ENCODE assay signal across 1 cellular context in genomic region chr1:89198500-89199072, GRCh38.
TF ChIP-seq lines count a peak whose summit lies in the region.

Gene GBP4, minus strand, starts transcription at chr1:89198942. Its CDS starts 108 bp downstream, at chr1:89198834.

TF ChIP-seq in GM12878, 131 proteins besides CTCF, POLR2A, EP300 and RAD21 (continued from another document and continues in another):
- TF ChIP-seq ZNF687 (IDR thresholded peaks at IDR 0.05) (no peak), POLR2AphosphoS2 (IDR thresholded peaks at IDR 0.05; ENCODE audit: low read depth, low read length) (no peak), SMC3 (IDR thresholded peaks at IDR 0.05; ENCODE audit: borderline replicate concordance, low read length) (0 out of 2 replicates have a peak, but pooled peaks have one; percentile 0), MAX (IDR thresholded peaks at IDR 0.05; ENCODE audit: low read depth, low read length) (no peak), BMI1 (IDR thresholded peaks at IDR 0.05; ENCODE audit: borderline replicate concordance) (0 out of 2 replicates have a peak, but pooled peaks have one; percentile 10), BCL3 (IDR thresholded peaks at IDR 0.05; ENCODE audit: borderline replicate concordance, insufficient read depth, low read depth, low read length, poor library complexity, severe bottlenecking) (peak; percentile 14), ASH2L (IDR thresholded peaks at IDR 0.05; ENCODE audit: borderline replicate concordance, low read depth) (peak; percentile 54; the same call in 1 of the 2 replicates), CHD4 (IDR thresholded peaks at IDR 0.05) (no peak), SKIL (IDR thresholded peaks at IDR 0.05; ENCODE audit: low read depth, poor library complexity, severe bottlenecking) (peak; percentile 91), SP1 (IDR thresholded peaks at IDR 0.05; ENCODE audit: low read depth, low read length) (no peak), POU2F2 (IDR thresholded peaks at IDR 0.05; ENCODE audit: borderline replicate concordance, low read depth, low read length) (no peak), RBBP5 (conservative IDR thresholded peaks at IDR 0.05) (no peak), GATAD2B (conservative IDR thresholded peaks at IDR 0.05; ENCODE audit: low read depth) (peak; percentile 77), TCF7 (IDR thresholded peaks at IDR 0.05; ENCODE audit: borderline replicate concordance) (no peak), EGR1 (IDR thresholded peaks at IDR 0.05; ENCODE audit: borderline replicate concordance in 1 of 2, low read depth in 2 of 2, low read length in 2 of 2) (no peak), CREM (IDR thresholded peaks at IDR 0.05; ENCODE audit: low read depth) (peak; percentile 40; the same call in 1 of the 2 replicates), SIN3A (IDR thresholded peaks at IDR 0.05; ENCODE audit: low read depth, low read length) (no peak), TCF12 (IDR thresholded peaks at IDR 0.05; ENCODE audit: low read depth, low read length) (peak; percentile 25; the same call in 1 of the 2 replicates), ZNF274 (IDR thresholded peaks at IDR 0.05; ENCODE audit: insufficient read depth, insufficient read length) (no peak), BHLHE40 (IDR thresholded peaks at IDR 0.05; ENCODE audit: borderline replicate concordance in 1 of 2, low read depth in 2 of 2, low read length in 1 of 2) (peak in 1 of 2 experiments; percentile 11; a peak in 2 of 4 replicates), ZBED1 (IDR thresholded peaks at IDR 0.05; ENCODE audit: borderline replicate concordance) (no peak), RELA (IDR thresholded peaks at IDR 0.05; ENCODE audit: borderline replicate concordance, partially characterized antibody) (peak; percentile 54), ETV6 (conservative IDR thresholded peaks at IDR 0.05 in 1 of 2, IDR thresholded peaks at IDR 0.05 in 1 of 2; ENCODE audit: borderline replicate concordance in 1 of 2, low read depth in 1 of 2) (peak in 1 of 2 experiments; percentile 93; a peak in 2 of 4 replicates), PML (IDR thresholded peaks at IDR 0.05; ENCODE audit: low read length) (peak; percentile 46; the same call in 1 of the 2 replicates), SUPT20H (IDR thresholded peaks at IDR 0.05; ENCODE audit: borderline replicate concordance, control insufficient read depth, low read depth, low read length) (no peak), NFXL1 (IDR thresholded peaks at IDR 0.05; ENCODE audit: borderline replicate concordance) (no peak), PBX3 (IDR thresholded peaks at IDR 0.05; ENCODE audit: insufficient replicate concordance, low read depth, low read length) (no peak), CEBPB (IDR thresholded peaks at IDR 0.05; ENCODE audit: borderline replicate concordance in 1 of 2, low read depth in 2 of 2, low read length in 2 of 2) (no peak), PKNOX1 (IDR thresholded peaks at IDR 0.05) (no peak), BACH1 (IDR thresholded peaks at IDR 0.05; ENCODE audit: borderline replicate concordance) (no peak), MTA3 (IDR thresholded peaks at IDR 0.05; ENCODE audit: borderline replicate concordance, low read length) (no peak; the same call in 1 of the 2 replicates), RUNX3 (IDR thresholded peaks at IDR 0.05; ENCODE audit: low read length) (peak; percentile 77), IRF4 (IDR thresholded peaks at IDR 0.05; ENCODE audit: low read depth, low read length) (peak; percentile 69; the same call in 1 of the 2 replicates), CBFB (IDR thresholded peaks at IDR 0.05; ENCODE audit: low read depth) (no peak), RCOR1 (conservative IDR thresholded peaks at IDR 0.05; ENCODE audit: low read depth, low read length) (no peak), NBN (IDR thresholded peaks at IDR 0.05) (peak; percentile 49; the same call in 1 of the 2 replicates), SREBF2 (IDR thresholded peaks at IDR 0.05; ENCODE audit: low read length) (no peak), JUNB (IDR thresholded peaks at IDR 0.05) (peak; percentile 55; the same call in 1 of the 2 replicates), IKZF1 (conservative IDR thresholded peaks at IDR 0.05) (peak; percentile 90), IKZF2 (IDR thresholded peaks at IDR 0.05) (peak; percentile 87 to 90), ESRRA (IDR thresholded peaks at IDR 0.05; ENCODE audit: low read length) (no peak), IRF3 (IDR thresholded peaks at IDR 0.05) (no peak), TCF3 (IDR thresholded peaks at IDR 0.05; ENCODE audit: borderline replicate concordance, insufficient read depth, low read depth, low read length) (no peak), POLR2AphosphoS5 (IDR thresholded peaks at IDR 0.05; ENCODE audit: low read length) (peak; percentile 66), SPI1 (IDR thresholded peaks at IDR 0.05; ENCODE audit: borderline replicate concordance, insufficient read depth, low read depth, low read length) (peak; percentile 15; the same call in 1 of the 2 replicates), CREB1 (IDR thresholded peaks at IDR 0.05; ENCODE audit: low read depth) (no peak), PAX5 (IDR thresholded peaks at IDR 0.05; ENCODE audit: borderline replicate concordance, low read depth, low read length) (no peak), RELB (IDR thresholded peaks at IDR 0.05; ENCODE audit: low read depth) (peak; percentile 86), NFIC (IDR thresholded peaks at IDR 0.05; ENCODE audit: low read depth, low read length) (peak; percentile 51; the same call in 1 of the 2 replicates), FOXM1 (IDR thresholded peaks at IDR 0.05; ENCODE audit: low read depth, low read length) (peak; percentile 57; the same call in 1 of the 2 replicates), NR2F1 (conservative IDR thresholded peaks at IDR 0.05) (peak; percentile 95), CEBPZ (IDR thresholded peaks at IDR 0.05; ENCODE audit: low read depth, low read length) (no peak)
